23 cellular contexts compared by ENCODE assay signal in the genomic region with DNA sequence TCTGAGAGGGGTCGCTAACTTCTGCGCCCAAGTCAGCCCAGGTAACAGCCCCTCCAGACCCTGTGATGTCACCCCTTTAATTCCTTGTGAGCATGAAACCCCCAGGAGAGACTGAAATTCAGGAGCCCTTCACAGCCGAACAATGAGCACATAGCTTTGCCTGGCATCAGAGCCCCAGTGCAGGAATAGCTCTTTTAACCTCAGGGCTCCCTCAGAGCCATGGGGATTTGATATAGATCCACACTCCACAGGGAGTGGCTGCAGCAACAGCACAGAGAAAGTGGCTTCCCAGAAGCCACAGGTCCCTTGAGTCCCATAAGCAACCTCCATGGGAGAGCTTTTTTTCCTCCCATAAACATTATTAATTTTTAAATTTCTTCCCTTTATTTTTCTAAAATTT.
A peak's percentile ranks its signal among the peaks of the same experiment; 100 is the strongest.
DNase-seq lines count a peak whose midpoint lies in the region; ATAC-seq and TF ChIP-seq lines count a peak whose summit lies in the region.
"Had no signal": no experiment of that assay in that cellular context is flagged by ENCODE, and none has a peak within 500 bp of the region (broad histone marks: within the 10 kb centered on the region; RNA-seq: fewer than 3 reads in every experiment).

No MANE protein-coding gene starts in this region.

- H3K79me2 ChIP-seq in GM23338 (replicated peaks; ENCODE audit: insufficient read depth), result no peaks in the 10 kb centered on the region

- no peak overlapping the region for H3K27ac Mint-ChIP-seq in GM23338
- H3K27ac Mint-ChIP-seq in WTC11, result no peak overlapping the region
- H3K27ac Mint-ChIP-seq in activated naive CD8-positive, alpha-beta T cell treated with anti-CD3 and anti-CD28 coated beads, Interleukin-2, amount 50 U/mL, for 24 hours, result no peak overlapping the region
- H3K27ac Mint-ChIP-seq in activated T-helper 2 cell treated with anti-CD3 and anti-CD28 coated beads, Interferon-gamma antibody, Interleukin-2, Interleukin-4, amounts not matched to agents 10 μg/mL and 5 μg/mL and 100 μg/mL, durations not matched to agents 14 hours and 24 hours and 36 hours, result no peak overlapping the region
- H3K27ac Mint-ChIP-seq: CD4-positive, alpha-beta T cell had no signal

- CTCF ChIA-PET in WTC11 (lab: Charles Lee), result no interaction called here

- H3K27me3 ChIP-seq in GM23338 (ENCODE audit: insufficient read depth), result no peaks in the 10 kb centered on the region
- H3K27me3 ChIP-seq: BLaER1 treated with 17β-estradiol and CSF1 and Interleukin-3, amounts not matched to agents 10 nM and 100 nM had no signal

- intact Hi-C loops in activated T-helper 2 cell treated with anti-CD3 and anti-CD28 coated beads, Interferon-gamma antibody, Interleukin-2, Interleukin-4, amounts not matched to agents 10 μg/mL and 5 μg/mL and 100 μg/mL, durations not matched to agents 14 hours and 24 hours and 36 hours (cut with micrococcal nuclease), result no loop called here

- ATAC-seq in GM23338, result peak; percentile 72
- ATAC-seq in WTC11, result peak; percentile 34
- no peak for ATAC-seq in HG03521 (IDR thresholded peaks at IDR 0.05; ENCODE audit: unreplicated experiment)
- no peak for ATAC-seq in activated naive CD8-positive, alpha-beta T cell treated with anti-CD3 and anti-CD28 coated beads, Interleukin-2, amount 50 U/mL, for 24 hours
- ATAC-seq: GM12878, HCT116, K562, Panc1 had no signal

- H3K9me3 Mint-ChIP-seq in GM23338, result no peaks in the 10 kb centered on the region; the same call in 2 of the 3 replicates
- H3K9me3 Mint-ChIP-seq in WTC11, result no peaks in the 10 kb centered on the region
- no peaks in the 10 kb centered on the region for H3K9me3 Mint-ChIP-seq in activated naive CD8-positive, alpha-beta T cell treated with anti-CD3 and anti-CD28 coated beads, Interleukin-2, amount 50 U/mL, for 24 hours
- no peaks in the 10 kb centered on the region for H3K9me3 Mint-ChIP-seq in activated T-helper 2 cell treated with anti-CD3 and anti-CD28 coated beads, Interferon-gamma antibody, Interleukin-2, Interleukin-4, amounts not matched to agents 10 μg/mL and 5 μg/mL and 100 μg/mL, durations not matched to agents 14 hours and 24 hours and 36 hours

- POLR2A ChIA-PET in WTC11 (lab: Charles Lee), result no interaction called here

- no peak overlapping the region for H3K27ac ChIP-seq in GM23338 (ENCODE audit: low read depth)
- H3K27ac ChIP-seq: BLaER1 treated with 17β-estradiol and CSF1 and Interleukin-3, amounts not matched to agents 10 nM and 100 nM; SK-N-MC had no signal

- no peak overlapping the region for H3K4me2 ChIP-seq in GM23338
- H3K4me2 ChIP-seq: BLaER1 treated with 17β-estradiol and CSF1 and Interleukin-3, amounts not matched to agents 10 nM and 100 nM had no signal

- H3K4me1 Mint-ChIP-seq in GM23338 (peaks cover 3% of the 10 kb centered on the region; the same call in 2 of the 3 replicates), WTC11 (0 out of 2 replicates have a peak, but pooled peaks cover 2% of the 10 kb centered on the region)
- H3K4me1 Mint-ChIP-seq in activated naive CD8-positive, alpha-beta T cell treated with anti-CD3 and anti-CD28 coated beads, Interleukin-2, amount 50 U/mL, for 24 hours, result no peaks in the 10 kb centered on the region
- no peaks in the 10 kb centered on the region for H3K4me1 Mint-ChIP-seq in activated T-helper 2 cell treated with anti-CD3 and anti-CD28 coated beads, Interferon-gamma antibody, Interleukin-2, Interleukin-4, amounts not matched to agents 10 μg/mL and 5 μg/mL and 100 μg/mL, durations not matched to agents 14 hours and 24 hours and 36 hours (ENCODE audit: low read depth)

- peaks cover 2% of the 10 kb centered on the region for H3K27me3 Mint-ChIP-seq in GM23338 (ENCODE audit: insufficient read depth, low read depth, poor library complexity)
- no peaks in the 10 kb centered on the region for H3K27me3 Mint-ChIP-seq in WTC11 (ENCODE audit: low read depth)
- no peaks in the 10 kb centered on the region for H3K27me3 Mint-ChIP-seq in activated naive CD8-positive, alpha-beta T cell treated with anti-CD3 and anti-CD28 coated beads, Interleukin-2, amount 50 U/mL, for 24 hours
- H3K27me3 Mint-ChIP-seq in activated T-helper 2 cell treated with anti-CD3 and anti-CD28 coated beads, Interferon-gamma antibody, Interleukin-2, Interleukin-4, amounts not matched to agents 10 μg/mL and 5 μg/mL and 100 μg/mL, durations not matched to agents 14 hours and 24 hours and 36 hours (ENCODE audit: low read depth), result no peaks in the 10 kb centered on the region
- H3K27me3 Mint-ChIP-seq: CD4-positive, alpha-beta T cell had no signal

- H4K20me1 ChIP-seq in GM23338 (replicated peaks; ENCODE audit: insufficient read depth), result no peaks in the 10 kb centered on the region
- H4K20me1 ChIP-seq: BLaER1 treated with 17β-estradiol and CSF1 and Interleukin-3, amounts not matched to agents 10 nM and 100 nM had no signal

- no peaks in the 10 kb centered on the region for H3F3A ChIP-seq in GM23338 (replicated peaks; ENCODE audit: low read depth)

- TF ChIP-seq CTCF in GM23338 (conservative IDR thresholded peaks at IDR 0.05; ENCODE audit: low read depth in 2 of 2) (no peak), WTC11 (IDR thresholded peaks at IDR 0.05) (no peak)

- no peak overlapping the region for H3K4me3 ChIP-seq in GM23338
- H3K4me3 ChIP-seq: BLaER1 treated with 17β-estradiol and CSF1 and Interleukin-3, amounts not matched to agents 10 nM and 100 nM; GM12878; K562; SK-N-MC had no signal

- H3K36me3 Mint-ChIP-seq in GM23338 (ENCODE audit: low read depth), result no peaks in the 10 kb centered on the region
- no peaks in the 10 kb centered on the region for H3K36me3 Mint-ChIP-seq in WTC11
- no peaks in the 10 kb centered on the region for H3K36me3 Mint-ChIP-seq in activated naive CD8-positive, alpha-beta T cell treated with anti-CD3 and anti-CD28 coated beads, Interleukin-2, amount 50 U/mL, for 24 hours (ENCODE audit: low read depth)
- no peaks in the 10 kb centered on the region for H3K36me3 Mint-ChIP-seq in activated T-helper 2 cell treated with anti-CD3 and anti-CD28 coated beads, Interferon-gamma antibody, Interleukin-2, Interleukin-4, amounts not matched to agents 10 μg/mL and 5 μg/mL and 100 μg/mL, durations not matched to agents 14 hours and 24 hours and 36 hours (ENCODE audit: low read depth)

- peak overlapping the region; percentile 49 for H2AFZ ChIP-seq in GM23338

- peak; percentile 4 for DNase-seq in GM23338 (ENCODE audit: low spot score)
- DNase-seq in NCI-H2107 (lab: John Stamatoyannopoulos, UW), result peak; percentile 54
- DNase-seq in WTC11 (ENCODE audit: low spot score), result no peak
- DNase-seq in myocyte (ENCODE audit: low read depth), result peak; percentile 70
- no peak for DNase-seq in activated naive CD8-positive, alpha-beta T cell treated with anti-CD3 and anti-CD28 coated beads, Interleukin-2, amount 50 U/mL, for 24 hours
- DNase-seq in activated T-helper 2 cell treated with anti-CD3 and anti-CD28 coated beads, Interferon-gamma antibody, Interleukin-2, Interleukin-4, amounts not matched to agents 10 μg/mL and 5 μg/mL and 100 μg/mL, durations not matched to agents 14 hours and 24 hours and 36 hours (ENCODE audit: low spot score), result no peak
- DNase-seq in NCI-H128 (lab: John Stamatoyannopoulos, UW; ENCODE audit: unreplicated experiment), result no peak
- DNase-seq: AML-193; CD4-positive, alpha-beta T cell; EL; GDM1; Kasumi-1; NCI-H1105 treated with DMSO at 0.1 percent for 48 hours; NCI-H2029; NCI-H526 treated with DMSO at 0.1 percent for 48 hours; SHP77 treated with DMSO at 0.1 percent for 48 hours had no signal

- H3K4me1 ChIP-seq in GM23338 (ENCODE audit: insufficient read depth), result no peaks in the 10 kb centered on the region

- no peak overlapping the region for H3K4me3 Mint-ChIP-seq in GM23338
- H3K4me3 Mint-ChIP-seq in WTC11, result no peak overlapping the region
- H3K4me3 Mint-ChIP-seq in activated naive CD8-positive, alpha-beta T cell treated with anti-CD3 and anti-CD28 coated beads, Interleukin-2, amount 50 U/mL, for 24 hours, result no peak overlapping the region
- H3K4me3 Mint-ChIP-seq in activated T-helper 2 cell treated with anti-CD3 and anti-CD28 coated beads, Interferon-gamma antibody, Interleukin-2, Interleukin-4, amounts not matched to agents 10 μg/mL and 5 μg/mL and 100 μg/mL, durations not matched to agents 14 hours and 24 hours and 36 hours (ENCODE audit: low read depth), result no peak overlapping the region
- H3K4me3 Mint-ChIP-seq: CD4-positive, alpha-beta T cell had no signal

- H3K36me3 ChIP-seq in GM23338 (ENCODE audit: insufficient read depth), result no peaks in the 10 kb centered on the region
- H3K36me3 ChIP-seq: BLaER1 treated with 17β-estradiol and CSF1 and Interleukin-3, amounts not matched to agents 10 nM and 100 nM had no signal

- peaks cover 3% of the 10 kb centered on the region; the same call in 1 of the 2 replicates for H3K9me2 ChIP-seq in GM23338 (ENCODE audit: insufficient read depth)

TF ChIP-seq in GM23338, 12 proteins besides CTCF, POLR2A, EP300 and RAD21 (continues in another document):
- TF ChIP-seq EZH2phosphoT487 (IDR thresholded peaks at IDR 0.05; ENCODE audit: unreplicated experiment), result no peak
- no peak for TF ChIP-seq POLR2AphosphoS5 (IDR thresholded peaks at IDR 0.05; ENCODE audit: low read depth)
- no peak for TF ChIP-seq ZNF114 (CRISPR knock-in tag; IDR thresholded peaks at IDR 0.05)
- TF ChIP-seq CREB1 (CRISPR knock-in tag; IDR thresholded peaks at IDR 0.05; ENCODE audit: low read depth), result no peak

TF ChIP-seq in WTC11, 78 proteins besides CTCF, POLR2A, EP300 and RAD21:
- TF ChIP-seq SMAD4 (CRISPR knock-in tag; IDR thresholded peaks at IDR 0.05), result no peak
- TF ChIP-seq, protein P1, sequence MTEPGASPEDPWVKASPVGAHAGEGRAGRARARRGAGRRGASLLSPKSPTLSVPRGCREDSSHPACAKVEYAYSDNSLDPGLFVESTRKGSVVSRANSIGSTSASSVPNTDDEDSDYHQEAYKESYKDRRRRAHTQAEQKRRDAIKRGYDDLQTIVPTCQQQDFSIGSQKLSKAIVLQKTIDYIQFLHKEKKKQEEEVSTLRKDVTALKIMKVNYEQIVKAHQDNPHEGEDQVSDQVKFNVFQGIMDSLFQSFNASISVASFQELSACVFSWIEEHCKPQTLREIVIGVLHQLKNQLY (CRISPR knock-in tag; IDR thresholded peaks at IDR 0.05), result no peak

Comparison
In these comparisons a context has a peak if more than half of its experiments do, and no peak if none do; other contexts are left out.
1. ATAC-seq: peak in GM23338 (single experiment) and WTC11 (single experiment); none in HG03521 (single experiment) and activated naive CD8-positive, alpha-beta T cell treated with anti-CD3 and anti-CD28 coated beads, Interleukin-2, amount 50 U/mL, for 24 hours (single experiment).
2. DNase-seq: peak in GM23338 (single experiment), NCI-H2107 (single experiment) and myocyte (single experiment); none in WTC11 (single experiment), activated naive CD8-positive, alpha-beta T cell treated with anti-CD3 and anti-CD28 coated beads, Interleukin-2, amount 50 U/mL, for 24 hours (single experiment), activated T-helper 2 cell treated with anti-CD3 and anti-CD28 coated beads, Interferon-gamma antibody, Interleukin-2, Interleukin-4, amounts not matched to agents 10 μg/mL and 5 μg/mL and 100 μg/mL, durations not matched to agents 14 hours and 24 hours and 36 hours (single experiment) and NCI-H128 (single experiment).